8 cellular contexts compared by ENCODE assay signal in the genomic region with DNA sequence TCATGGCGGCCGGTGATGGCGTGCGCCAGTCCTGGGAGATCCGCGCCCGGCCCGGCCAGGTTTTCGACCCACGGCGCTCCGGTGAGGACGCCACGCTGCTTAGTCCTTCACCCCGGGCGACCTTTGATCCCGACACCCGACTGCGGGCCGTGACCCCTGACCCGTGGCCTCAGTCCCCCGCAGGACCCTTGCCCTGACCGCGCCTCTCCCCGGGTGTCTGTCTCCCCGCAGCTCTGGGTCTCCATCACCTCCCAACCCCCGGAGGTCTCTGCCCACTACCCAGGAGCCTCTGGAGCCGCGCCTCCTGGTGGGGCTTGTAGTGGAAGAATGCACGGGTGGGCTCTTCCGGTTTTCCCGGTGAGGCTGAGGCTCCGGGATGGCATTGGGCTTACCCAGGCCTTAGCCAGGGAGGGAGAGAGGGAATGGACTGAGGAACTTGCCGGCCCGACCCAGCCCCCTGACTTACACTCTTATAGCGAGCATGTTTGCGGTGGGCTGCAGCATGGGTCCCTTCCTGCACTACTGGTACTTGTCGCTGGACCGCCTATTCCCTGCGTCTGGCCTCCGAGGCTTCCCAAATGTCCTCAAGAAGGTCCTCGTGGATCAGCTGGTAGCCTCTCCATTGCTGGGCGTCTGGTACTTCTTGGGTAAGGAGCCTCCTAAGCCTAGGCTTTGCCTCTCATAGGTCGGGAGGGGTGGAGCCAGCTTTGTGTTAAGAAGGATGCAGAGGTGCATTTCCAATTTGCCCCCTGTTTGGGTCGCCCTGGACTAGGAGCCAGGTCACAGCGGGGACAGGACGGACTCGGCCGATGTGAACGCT. TPM values are rescaled to one million over a fixed set of nuclear protein-coding genes. Genes with fewer than 3 reads are reported as not detected.
A peak's percentile ranks its signal among the peaks of the same experiment; 100 is the strongest.
DNase-seq lines count a peak whose midpoint lies in the region; ATAC-seq, FAIRE-seq and TF ChIP-seq lines count a peak whose summit lies in the region.

No MANE protein-coding gene starts in this region.

- peaks cover 14% of the 10 kb centered on the region for H3K36me3 ChIP-seq in BJ (ENCODE audit: control insufficient read depth, insufficient read depth, low read length)
- H3K36me3 ChIP-seq in iPS-15b (ENCODE audit: control insufficient read depth, insufficient read depth, low read length): peaks cover 25% of the 10 kb centered on the region

- intact Hi-C loops in activated T-helper 1 cell treated with anti-CD3 and anti-CD28 coated beads, Interleukin-12 subunit alpha, Interleukin-12 subunit beta, Interleukin-2, Interleukin-4 antibody, amounts not matched to agents 30 ng/mL and 10 ng/mL and 1 ng/mL, durations not matched to agents 14 hours and 24 hours and 36 hours (cut with micrococcal nuclease): loop anchor here (1.0 to 5.0 kb wide), 8 partner anchors 11 to 443 kb away; a partner anchor contains a TSS

- H3K4me1 Mint-ChIP-seq in activated T-helper 1 cell treated with anti-CD3 and anti-CD28 coated beads, Interleukin-12 subunit alpha, Interleukin-12 subunit beta, Interleukin-2, Interleukin-4 antibody, amounts not matched to agents 30 ng/mL and 10 ng/mL and 1 ng/mL, durations not matched to agents 14 hours and 24 hours and 36 hours (ENCODE audit: low read depth): peaks cover 20% of the 10 kb centered on the region
- H3K4me1 Mint-ChIP-seq in stimulated activated naive CD8-positive, alpha-beta T cell treated with anti-CD3 and anti-CD28 coated beads, Interleukin-15, Interleukin-2, amounts not matched to agents 100 ng/mL and 50 ng/mL, for 24 hours (ENCODE audit: low read depth): peaks cover 34% of the 10 kb centered on the region

- DNase-seq in BJ (ENCODE audit: low read depth): no peak
- DNase-seq in activated T-helper 1 cell treated with anti-CD3 and anti-CD28 coated beads, Interleukin-12 subunit alpha, Interleukin-12 subunit beta, Interleukin-2, Interleukin-4 antibody, amounts not matched to agents 30 ng/mL and 10 ng/mL and 1 ng/mL, durations not matched to agents 14 hours and 24 hours and 36 hours (ENCODE audit: low spot score): no peak
- no peak for DNase-seq in GM19239 (ENCODE audit: insufficient read length, low spot score)

- peak overlapping the region; percentile 83 for H3K4me3 Mint-ChIP-seq in activated T-helper 1 cell treated with anti-CD3 and anti-CD28 coated beads, Interleukin-12 subunit alpha, Interleukin-12 subunit beta, Interleukin-2, Interleukin-4 antibody, amounts not matched to agents 30 ng/mL and 10 ng/mL and 1 ng/mL, durations not matched to agents 14 hours and 24 hours and 36 hours
- H3K4me3 Mint-ChIP-seq in stimulated activated naive CD8-positive, alpha-beta T cell treated with anti-CD3 and anti-CD28 coated beads, Interleukin-15, Interleukin-2, amounts not matched to agents 100 ng/mL and 50 ng/mL, for 24 hours: peak overlapping the region; percentile 88

- POLR2A ChIA-PET in BJ (lab: Charles Lee): interaction anchor here (0.6 kb wide), 1 partner anchor 135 kb away, joined by 4 read pairs; no protein-coding TSS in a partner anchor

- H3K27me3 ChIP-seq in BJ (ENCODE audit: control insufficient read depth, insufficient read depth, low read length) (no peaks in the 10 kb centered on the region), iPS-15b (ENCODE audit: control insufficient read depth, insufficient read depth, low read length) (no peaks in the 10 kb centered on the region)

- FAIRE-seq in GM19239 (lab: Jason Lieb, UNC): no peak

- peak overlapping the region; percentile 12 for H3K9ac ChIP-seq in iPS-15b (ENCODE audit: low read depth, low read length)

- H3K27ac Mint-ChIP-seq in activated T-helper 1 cell treated with anti-CD3 and anti-CD28 coated beads, Interleukin-12 subunit alpha, Interleukin-12 subunit beta, Interleukin-2, Interleukin-4 antibody, amounts not matched to agents 30 ng/mL and 10 ng/mL and 1 ng/mL, durations not matched to agents 14 hours and 24 hours and 36 hours: peak overlapping the region; percentile 90
- peak overlapping the region; percentile 88 for H3K27ac Mint-ChIP-seq in stimulated activated naive CD8-positive, alpha-beta T cell treated with anti-CD3 and anti-CD28 coated beads, Interleukin-15, Interleukin-2, amounts not matched to agents 100 ng/mL and 50 ng/mL, for 24 hours

- ATAC-seq in HG02852 (IDR thresholded peaks at IDR 0.05; ENCODE audit: unreplicated experiment): peak; percentile 2
- ATAC-seq in GM19023 (IDR thresholded peaks at IDR 0.05; ENCODE audit: unreplicated experiment): no peak
- ATAC-seq in GM21390 (IDR thresholded peaks at IDR 0.05; ENCODE audit: unreplicated experiment): no peak

- CTCF ChIA-PET in BJ (lab: Yijun Ruan, JAX): interaction anchor here (0.6 to 2.8 kb wide), 11 partner anchors 18 to 225 kb away, joined by 3 to 49 read pairs (median 4); no protein-coding TSS in a partner anchor

- no peak for TF ChIP-seq CTCF in BJ (IDR thresholded peaks at IDR 0.05; ENCODE audit: insufficient read depth, low read depth, low read length)

- H3K27me3 Mint-ChIP-seq in activated T-helper 1 cell treated with anti-CD3 and anti-CD28 coated beads, Interleukin-12 subunit alpha, Interleukin-12 subunit beta, Interleukin-2, Interleukin-4 antibody, amounts not matched to agents 30 ng/mL and 10 ng/mL and 1 ng/mL, durations not matched to agents 14 hours and 24 hours and 36 hours (ENCODE audit: insufficient read depth): no peaks in the 10 kb centered on the region
- H3K27me3 Mint-ChIP-seq in stimulated activated naive CD8-positive, alpha-beta T cell treated with anti-CD3 and anti-CD28 coated beads, Interleukin-15, Interleukin-2, amounts not matched to agents 100 ng/mL and 50 ng/mL, for 24 hours: no peaks in the 10 kb centered on the region

- H3K9me3 ChIP-seq in iPS-15b (ENCODE audit: control insufficient read depth, insufficient read depth, low read length): no peaks in the 10 kb centered on the region

- peaks cover 4% of the 10 kb centered on the region for H3K4me1 ChIP-seq in iPS-15b (ENCODE audit: control insufficient read depth, insufficient read depth, low read length)

- H3K36me3 Mint-ChIP-seq in activated T-helper 1 cell treated with anti-CD3 and anti-CD28 coated beads, Interleukin-12 subunit alpha, Interleukin-12 subunit beta, Interleukin-2, Interleukin-4 antibody, amounts not matched to agents 30 ng/mL and 10 ng/mL and 1 ng/mL, durations not matched to agents 14 hours and 24 hours and 36 hours (ENCODE audit: low read depth): peaks cover 7% of the 10 kb centered on the region
- peaks cover 6% of the 10 kb centered on the region for H3K36me3 Mint-ChIP-seq in stimulated activated naive CD8-positive, alpha-beta T cell treated with anti-CD3 and anti-CD28 coated beads, Interleukin-15, Interleukin-2, amounts not matched to agents 100 ng/mL and 50 ng/mL, for 24 hours (ENCODE audit: low read depth)

- H3K9me3 Mint-ChIP-seq in activated T-helper 1 cell treated with anti-CD3 and anti-CD28 coated beads, Interleukin-12 subunit alpha, Interleukin-12 subunit beta, Interleukin-2, Interleukin-4 antibody, amounts not matched to agents 30 ng/mL and 10 ng/mL and 1 ng/mL, durations not matched to agents 14 hours and 24 hours and 36 hours: no peaks in the 10 kb centered on the region
- no peaks in the 10 kb centered on the region for H3K9me3 Mint-ChIP-seq in stimulated activated naive CD8-positive, alpha-beta T cell treated with anti-CD3 and anti-CD28 coated beads, Interleukin-15, Interleukin-2, amounts not matched to agents 100 ng/mL and 50 ng/mL, for 24 hours

- H3K4me3 ChIP-seq in BJ (ENCODE audit: low read depth, low read length) (peak overlapping the region; percentile 87), iPS-15b (ENCODE audit: low read depth, low read length) (peak overlapping the region; percentile 88)

RNA-seq across cellular contexts. Expression of a gene that starts 0.6 kb away (rescaled TPM):
- 13.3 and 25.0 TPM in 2 replicates for polyA plus RNA-seq in BJ (2011; rRNA removed)
- 12.3 and 15.1 TPM in 2 replicates for polyA minus RNA-seq in BJ (2011; rRNA and poly(A)+ RNA removed)
- 19.2 and 23.3 TPM in 2 replicates for total RNA-seq in activated T-helper 1 cell treated with anti-CD3 and anti-CD28 coated beads, Interleukin-12 subunit alpha, Interleukin-12 subunit beta, Interleukin-2, Interleukin-4 antibody, amounts not matched to agents 30 ng/mL and 10 ng/mL and 1 ng/mL, durations not matched to agents 14 hours and 24 hours and 36 hours

RNA-seq across cellular contexts. Expression of a gene that starts 10.2 kb away (rescaled TPM):
- 1.4 and 2.0 TPM in 2 replicates for polyA plus RNA-seq in BJ (2011; rRNA removed)
- polyA minus RNA-seq in BJ (2011; rRNA and poly(A)+ RNA removed): 4.4 and 7.0 TPM in 2 replicates
- total RNA-seq in activated T-helper 1 cell treated with anti-CD3 and anti-CD28 coated beads, Interleukin-12 subunit alpha, Interleukin-12 subunit beta, Interleukin-2, Interleukin-4 antibody, amounts not matched to agents 30 ng/mL and 10 ng/mL and 1 ng/mL, durations not matched to agents 14 hours and 24 hours and 36 hours: 7.2 and 11.0 TPM in 2 replicates

RNA-seq across cellular contexts. Expression of a gene that starts 20.0 kb away (rescaled TPM):
- polyA plus RNA-seq in BJ (2011; rRNA removed): 11.1 and 14.5 TPM in 2 replicates
- 1.6 and 4.0 TPM in 2 replicates for polyA minus RNA-seq in BJ (2011; rRNA and poly(A)+ RNA removed)
- 45.3 and 49.9 TPM in 2 replicates for total RNA-seq in activated T-helper 1 cell treated with anti-CD3 and anti-CD28 coated beads, Interleukin-12 subunit alpha, Interleukin-12 subunit beta, Interleukin-2, Interleukin-4 antibody, amounts not matched to agents 30 ng/mL and 10 ng/mL and 1 ng/mL, durations not matched to agents 14 hours and 24 hours and 36 hours

RNA-seq across cellular contexts. Expression of a gene that starts 32.6 kb away (rescaled TPM):
- polyA plus RNA-seq in BJ (2011; rRNA removed): 0.06 and 0.12 TPM in 2 replicates
- polyA minus RNA-seq in BJ (2011; rRNA and poly(A)+ RNA removed): not detected in 2 replicates
- total RNA-seq in activated T-helper 1 cell treated with anti-CD3 and anti-CD28 coated beads, Interleukin-12 subunit alpha, Interleukin-12 subunit beta, Interleukin-2, Interleukin-4 antibody, amounts not matched to agents 30 ng/mL and 10 ng/mL and 1 ng/mL, durations not matched to agents 14 hours and 24 hours and 36 hours: not detected in 2 replicates

RNA-seq across cellular contexts. Expression of a gene that starts 40.6 kb away (rescaled TPM):
- polyA plus RNA-seq in BJ (2011; rRNA removed): 9.4 and 17.4 TPM in 2 replicates
- 12.3 and 15.0 TPM in 2 replicates for polyA minus RNA-seq in BJ (2011; rRNA and poly(A)+ RNA removed)
- total RNA-seq in activated T-helper 1 cell treated with anti-CD3 and anti-CD28 coated beads, Interleukin-12 subunit alpha, Interleukin-12 subunit beta, Interleukin-2, Interleukin-4 antibody, amounts not matched to agents 30 ng/mL and 10 ng/mL and 1 ng/mL, durations not matched to agents 14 hours and 24 hours and 36 hours: 14.7 and 15.6 TPM in 2 replicates
